In the genomic region with DNA sequence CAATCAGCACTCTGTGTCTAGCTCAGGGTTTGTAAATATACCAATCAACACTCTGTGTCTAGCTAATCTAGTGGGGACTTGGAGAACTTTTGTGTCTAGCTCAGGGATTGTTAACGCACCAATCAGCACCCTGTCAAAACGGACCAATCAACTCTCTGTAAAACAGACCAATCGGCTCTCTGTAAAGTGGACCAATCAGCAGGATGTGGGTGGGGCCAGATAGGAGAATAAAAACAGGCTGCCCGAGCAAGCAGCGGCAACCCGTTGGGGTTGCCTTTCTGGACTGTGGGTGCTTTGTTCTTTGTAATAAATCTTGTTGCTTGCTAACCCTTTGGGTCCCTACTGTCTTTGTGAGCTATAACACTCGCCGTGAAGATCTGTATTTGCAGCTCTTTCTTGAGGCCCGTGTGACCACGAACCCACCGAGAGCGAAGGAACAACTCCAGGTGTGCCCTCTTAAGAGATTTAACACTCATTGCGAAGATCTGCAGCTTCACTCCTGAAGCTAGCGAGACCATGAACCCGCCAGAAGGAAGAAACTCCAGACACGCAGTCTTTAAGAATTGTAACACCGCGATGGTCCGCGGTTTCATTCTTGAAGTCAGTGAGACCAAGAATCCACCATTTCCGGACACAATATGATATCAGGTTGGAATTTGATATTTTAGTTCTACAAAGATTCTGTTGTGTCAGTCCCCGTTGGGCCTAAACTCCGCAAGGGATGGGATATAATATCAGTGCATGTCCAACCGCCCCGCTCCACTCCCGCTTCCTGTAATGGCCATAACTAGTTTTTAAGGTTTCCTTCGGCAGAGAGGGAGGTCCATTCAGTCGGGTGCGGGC, we compare ENCODE assay signal across 1 cellular context.
TF ChIP-seq lines count a peak whose summit lies in the region.

No MANE protein-coding gene starts in this region.

TF ChIP-seq in K562, 482 proteins besides CTCF, POLR2A, EP300 and RAD21 (continued from another document):
- TF ChIP-seq ATF3 (IDR thresholded peaks at IDR 0.05) = peak; percentile 5; the same call in 1 of the 2 replicates
- no peak for TF ChIP-seq ATF3 (CRISPR knock-in tag; conservative IDR thresholded peaks at IDR 0.05)
- no peak for TF ChIP-seq CCAR2 (IDR thresholded peaks at IDR 0.05; ENCODE audit: low read depth, low read length)
- TF ChIP-seq ZBTB33 (CRISPR knock-in tag; IDR thresholded peaks at IDR 0.05) = peak; percentile 96
- TF ChIP-seq, protein P1, sequence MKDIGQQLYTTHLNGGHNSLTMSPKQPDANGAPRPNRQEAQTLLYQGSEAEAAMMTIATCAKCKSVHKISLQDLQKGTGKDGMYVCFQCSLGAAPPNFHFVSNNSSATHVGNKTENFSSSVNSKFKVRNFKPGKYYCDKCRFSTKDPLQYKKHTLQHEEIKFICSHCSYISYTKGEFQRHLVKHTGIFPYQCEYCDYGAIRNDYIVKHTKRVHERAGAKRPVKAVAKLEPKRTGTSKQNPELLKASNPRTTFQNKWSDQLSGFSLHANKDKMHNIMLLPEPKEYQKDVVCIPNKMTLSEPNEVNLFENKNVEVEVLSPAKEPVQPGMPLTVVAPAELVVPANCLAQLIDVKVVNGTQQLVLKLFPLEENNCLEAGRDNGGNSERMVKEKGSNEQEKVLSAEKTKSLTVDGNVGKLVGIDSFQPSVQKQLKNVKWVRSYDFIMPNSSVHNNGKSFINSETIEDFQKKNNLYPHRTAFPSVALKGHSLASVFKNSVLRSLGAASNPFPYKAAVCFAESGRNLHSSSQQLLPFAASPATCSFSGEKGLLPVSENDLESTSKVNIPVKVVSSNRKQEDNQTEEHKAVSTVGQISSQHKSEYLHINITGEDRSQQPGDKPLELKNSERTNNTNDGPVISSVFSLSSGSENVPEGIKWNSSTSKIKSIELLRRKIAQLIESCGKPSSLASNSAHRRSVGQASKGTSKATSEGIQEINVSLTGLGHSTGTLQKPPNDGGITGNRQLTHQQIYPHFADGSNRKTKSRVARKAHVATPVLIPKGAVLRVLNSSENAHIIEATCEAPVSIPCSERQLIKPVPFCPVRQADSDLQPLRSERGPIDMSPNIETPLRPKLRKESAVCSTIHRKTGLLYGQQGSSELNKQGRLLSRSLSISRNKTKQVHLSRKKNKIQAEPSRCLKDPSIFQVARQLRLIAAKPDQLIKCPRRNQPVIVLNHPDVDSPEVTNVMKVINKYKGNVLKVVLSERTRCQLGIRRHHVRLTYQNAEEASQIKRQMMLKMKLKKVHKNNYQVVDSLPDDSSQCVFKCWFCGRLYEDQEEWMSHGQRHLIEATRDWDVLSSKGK (CRISPR knock-in tag; IDR thresholded peaks at IDR 0.05) = no peak
- TF ChIP-seq SRF (CRISPR knock-in tag; IDR thresholded peaks at IDR 0.05) = no peak
- TF ChIP-seq STAT5A (IDR thresholded peaks at IDR 0.05; ENCODE audit: borderline replicate concordance, low read length) = no peak
- TF ChIP-seq MXD1 (CRISPR knock-in tag; IDR thresholded peaks at IDR 0.05; ENCODE audit: borderline replicate concordance, poor library complexity, severe bottlenecking) = no peak
- TF ChIP-seq NFYB (IDR thresholded peaks at IDR 0.05; ENCODE audit: extremely low read depth, insufficient read length) = peak; percentile 85
- TF ChIP-seq RBBP5 (IDR thresholded peaks at IDR 0.05; ENCODE audit: borderline replicate concordance, insufficient read depth, low read length, poor library complexity, severe bottlenecking) = no peak
- TF ChIP-seq CEBPZ (IDR thresholded peaks at IDR 0.05; ENCODE audit: borderline replicate concordance, low read depth, low read length) = no peak
- TF ChIP-seq FOXJ2 (tag; IDR thresholded peaks at IDR 0.05) = no peak
- no peak for TF ChIP-seq ZNF76 (CRISPR knock-in tag; IDR thresholded peaks at IDR 0.05; ENCODE audit: borderline replicate concordance)
- no peak for TF ChIP-seq CBFB (CRISPR knock-in tag; IDR thresholded peaks at IDR 0.05)
- no peak for TF ChIP-seq CHD4 (IDR thresholded peaks at IDR 0.05; ENCODE audit: insufficient read depth, insufficient replicate concordance, low read depth, low read length, poor library complexity, severe bottlenecking)
- no peak for TF ChIP-seq ZNF77 (CRISPR knock-in tag; IDR thresholded peaks at IDR 0.05)
